Comparison of ENCODE assay signal across 1 cellular context in the genomic region with DNA sequence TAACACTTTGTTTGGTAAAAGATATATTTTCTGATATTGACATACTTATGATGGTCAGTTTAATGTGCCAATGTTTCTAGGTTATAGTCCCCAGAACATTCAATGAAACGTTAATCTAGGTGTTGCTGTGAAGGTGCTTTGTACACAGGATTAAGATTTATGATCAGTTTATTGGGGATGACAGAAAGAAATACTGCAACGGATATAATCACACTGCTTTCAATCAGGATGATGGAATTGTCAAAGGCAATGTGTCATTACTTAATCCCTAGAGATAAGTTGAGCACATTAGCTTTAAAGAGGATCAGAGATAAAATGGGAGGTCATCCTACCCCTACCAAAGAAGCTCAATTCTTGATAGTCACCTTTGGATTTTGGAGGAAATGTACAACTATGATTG.
TF ChIP-seq lines count a peak whose summit lies in the region.

No MANE protein-coding gene starts in this region.

TF ChIP-seq in K562, 482 proteins besides CTCF, POLR2A, EP300 and RAD21:
- TF ChIP-seq, protein P1, sequence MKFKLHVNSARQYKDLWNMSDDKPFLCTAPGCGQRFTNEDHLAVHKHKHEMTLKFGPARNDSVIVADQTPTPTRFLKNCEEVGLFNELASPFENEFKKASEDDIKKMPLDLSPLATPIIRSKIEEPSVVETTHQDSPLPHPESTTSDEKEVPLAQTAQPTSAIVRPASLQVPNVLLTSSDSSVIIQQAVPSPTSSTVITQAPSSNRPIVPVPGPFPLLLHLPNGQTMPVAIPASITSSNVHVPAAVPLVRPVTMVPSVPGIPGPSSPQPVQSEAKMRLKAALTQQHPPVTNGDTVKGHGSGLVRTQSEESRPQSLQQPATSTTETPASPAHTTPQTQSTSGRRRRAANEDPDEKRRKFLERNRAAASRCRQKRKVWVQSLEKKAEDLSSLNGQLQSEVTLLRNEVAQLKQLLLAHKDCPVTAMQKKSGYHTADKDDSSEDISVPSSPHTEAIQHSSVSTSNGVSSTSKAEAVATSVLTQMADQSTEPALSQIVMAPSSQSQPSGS (CRISPR knock-in tag; IDR thresholded peaks at IDR 0.05) = no peak
- TF ChIP-seq, protein P2, sequence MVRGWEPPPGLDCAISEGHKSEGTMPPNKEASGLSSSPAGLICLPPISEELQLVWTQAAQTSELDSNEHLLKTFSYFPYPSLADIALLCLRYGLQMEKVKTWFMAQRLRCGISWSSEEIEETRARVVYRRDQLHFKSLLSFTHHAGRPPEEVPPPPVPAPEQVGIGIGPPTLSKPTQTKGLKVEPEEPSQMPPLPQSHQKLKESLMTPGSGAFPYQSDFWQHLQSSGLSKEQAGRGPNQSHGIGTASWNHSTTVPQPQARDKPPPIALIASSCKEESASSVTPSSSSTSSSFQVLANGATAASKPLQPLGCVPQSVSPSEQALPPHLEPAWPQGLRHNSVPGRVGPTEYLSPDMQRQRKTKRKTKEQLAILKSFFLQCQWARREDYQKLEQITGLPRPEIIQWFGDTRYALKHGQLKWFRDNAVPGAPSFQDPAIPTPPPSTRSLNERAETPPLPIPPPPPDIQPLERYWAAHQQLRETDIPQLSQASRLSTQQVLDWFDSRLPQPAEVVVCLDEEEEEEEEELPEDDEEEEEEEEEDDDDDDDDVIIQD (CRISPR knock-in tag; IDR thresholded peaks at IDR 0.05) = no peak
- TF ChIP-seq CAMTA2 (CRISPR knock-in tag; conservative IDR thresholded peaks at IDR 0.05) = no peak
- no peak for TF ChIP-seq ZNF551 (CRISPR knock-in tag; IDR thresholded peaks at IDR 0.05)
- no peak for TF ChIP-seq ZNF384 (IDR thresholded peaks at IDR 0.05; ENCODE audit: low read depth, low read length)
- TF ChIP-seq, protein P3, sequence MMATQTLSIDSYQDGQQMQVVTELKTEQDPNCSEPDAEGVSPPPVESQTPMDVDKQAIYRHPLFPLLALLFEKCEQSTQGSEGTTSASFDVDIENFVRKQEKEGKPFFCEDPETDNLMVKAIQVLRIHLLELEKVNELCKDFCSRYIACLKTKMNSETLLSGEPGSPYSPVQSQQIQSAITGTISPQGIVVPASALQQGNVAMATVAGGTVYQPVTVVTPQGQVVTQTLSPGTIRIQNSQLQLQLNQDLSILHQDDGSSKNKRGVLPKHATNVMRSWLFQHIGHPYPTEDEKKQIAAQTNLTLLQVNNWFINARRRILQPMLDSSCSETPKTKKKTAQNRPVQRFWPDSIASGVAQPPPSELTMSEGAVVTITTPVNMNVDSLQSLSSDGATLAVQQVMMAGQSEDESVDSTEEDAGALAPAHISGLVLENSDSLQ (IDR thresholded peaks at IDR 0.05) = peak; percentile 61
- peak; percentile 84 for TF ChIP-seq MEIS2 (IDR thresholded peaks at IDR 0.05; ENCODE audit: partially characterized antibody)
- TF ChIP-seq, protein P4, sequence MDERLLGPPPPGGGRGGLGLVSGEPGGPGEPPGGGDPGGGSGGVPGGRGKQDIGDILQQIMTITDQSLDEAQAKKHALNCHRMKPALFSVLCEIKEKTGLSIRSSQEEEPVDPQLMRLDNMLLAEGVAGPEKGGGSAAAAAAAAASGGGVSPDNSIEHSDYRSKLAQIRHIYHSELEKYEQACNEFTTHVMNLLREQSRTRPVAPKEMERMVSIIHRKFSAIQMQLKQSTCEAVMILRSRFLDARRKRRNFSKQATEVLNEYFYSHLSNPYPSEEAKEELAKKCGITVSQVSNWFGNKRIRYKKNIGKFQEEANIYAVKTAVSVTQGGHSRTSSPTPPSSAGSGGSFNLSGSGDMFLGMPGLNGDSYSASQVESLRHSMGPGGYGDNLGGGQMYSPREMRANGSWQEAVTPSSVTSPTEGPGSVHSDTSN (CRISPR knock-in tag; IDR thresholded peaks at IDR 0.05; ENCODE audit: low read depth) = no peak
- TF ChIP-seq, protein P4 (tag; conservative IDR thresholded peaks at IDR 0.05; ENCODE audit: low read depth) = peak; percentile 85
- TF ChIP-seq, protein P5, sequence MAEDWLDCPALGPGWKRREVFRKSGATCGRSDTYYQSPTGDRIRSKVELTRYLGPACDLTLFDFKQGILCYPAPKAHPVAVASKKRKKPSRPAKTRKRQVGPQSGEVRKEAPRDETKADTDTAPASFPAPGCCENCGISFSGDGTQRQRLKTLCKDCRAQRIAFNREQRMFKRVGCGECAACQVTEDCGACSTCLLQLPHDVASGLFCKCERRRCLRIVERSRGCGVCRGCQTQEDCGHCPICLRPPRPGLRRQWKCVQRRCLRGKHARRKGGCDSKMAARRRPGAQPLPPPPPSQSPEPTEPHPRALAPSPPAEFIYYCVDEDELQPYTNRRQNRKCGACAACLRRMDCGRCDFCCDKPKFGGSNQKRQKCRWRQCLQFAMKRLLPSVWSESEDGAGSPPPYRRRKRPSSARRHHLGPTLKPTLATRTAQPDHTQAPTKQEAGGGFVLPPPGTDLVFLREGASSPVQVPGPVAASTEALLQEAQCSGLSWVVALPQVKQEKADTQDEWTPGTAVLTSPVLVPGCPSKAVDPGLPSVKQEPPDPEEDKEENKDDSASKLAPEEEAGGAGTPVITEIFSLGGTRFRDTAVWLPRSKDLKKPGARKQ (CRISPR knock-in tag; IDR thresholded peaks at IDR 0.05) = no peak
- 0 out of 2 replicates have a peak, but pooled peaks have one; percentile 3 for TF ChIP-seq CBFA2T3 (IDR thresholded peaks at IDR 0.05)
- TF ChIP-seq, protein P6, sequence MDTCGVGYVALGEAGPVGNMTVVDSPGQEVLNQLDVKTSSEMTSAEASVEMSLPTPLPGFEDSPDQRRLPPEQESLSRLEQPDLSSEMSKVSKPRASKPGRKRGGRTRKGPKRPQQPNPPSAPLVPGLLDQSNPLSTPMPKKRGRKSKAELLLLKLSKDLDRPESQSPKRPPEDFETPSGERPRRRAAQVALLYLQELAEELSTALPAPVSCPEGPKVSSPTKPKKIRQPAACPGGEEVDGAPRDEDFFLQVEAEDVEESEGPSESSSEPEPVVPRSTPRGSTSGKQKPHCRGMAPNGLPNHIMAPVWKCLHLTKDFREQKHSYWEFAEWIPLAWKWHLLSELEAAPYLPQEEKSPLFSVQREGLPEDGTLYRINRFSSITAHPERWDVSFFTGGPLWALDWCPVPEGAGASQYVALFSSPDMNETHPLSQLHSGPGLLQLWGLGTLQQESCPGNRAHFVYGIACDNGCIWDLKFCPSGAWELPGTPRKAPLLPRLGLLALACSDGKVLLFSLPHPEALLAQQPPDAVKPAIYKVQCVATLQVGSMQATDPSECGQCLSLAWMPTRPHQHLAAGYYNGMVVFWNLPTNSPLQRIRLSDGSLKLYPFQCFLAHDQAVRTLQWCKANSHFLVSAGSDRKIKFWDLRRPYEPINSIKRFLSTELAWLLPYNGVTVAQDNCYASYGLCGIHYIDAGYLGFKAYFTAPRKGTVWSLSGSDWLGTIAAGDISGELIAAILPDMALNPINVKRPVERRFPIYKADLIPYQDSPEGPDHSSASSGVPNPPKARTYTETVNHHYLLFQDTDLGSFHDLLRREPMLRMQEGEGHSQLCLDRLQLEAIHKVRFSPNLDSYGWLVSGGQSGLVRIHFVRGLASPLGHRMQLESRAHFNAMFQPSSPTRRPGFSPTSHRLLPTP (IDR thresholded peaks at IDR 0.05; ENCODE audit: borderline replicate concordance, extremely low read depth, insufficient read length) = no peak
- no peak for TF ChIP-seq PPARD (CRISPR knock-in tag; IDR thresholded peaks at IDR 0.05)
